In genomic region chr1:66403031-66403731, GRCh38 we compare ENCODE assay signal across 13 cellular contexts.
DNase-seq lines count a peak whose midpoint lies in the region; ATAC-seq and TF ChIP-seq lines count a peak whose summit lies in the region.
"Had no signal": no experiment of that assay in that cellular context is flagged by ENCODE, and none has a peak within 500 bp of the region (broad histone marks: within the 10 kb centered on the region; RNA-seq: fewer than 3 reads in every experiment).

No MANE protein-coding gene starts in this region.

- CTCF ChIA-PET in CD4-positive, alpha-beta memory T cell (lab: Charles Lee; ENCODE audit: partially characterized antibody): interaction anchor here (0.8 to 1.9 kb wide), 2 partner anchors 43 to 160 kb away, joined by 3 to 7 read pairs; no protein-coding TSS in a partner anchor

- no peaks in the 10 kb centered on the region for H3K9me3 Mint-ChIP-seq in CD4-positive, alpha-beta memory T cell
- H3K9me3 Mint-ChIP-seq in natural killer cell treated with Interleukin-12 subunit alpha and Interleukin-12 subunit beta and Interleukin-15 and Interleukin-18, amount 100 ng/mL, for 72 hours: peaks cover 3% of the 10 kb centered on the region

- H3K4me1 ChIP-seq in MM.1S (ENCODE audit: low read length) (peaks cover 21% of the 10 kb centered on the region), esophagus squamous epithelium (peaks cover 0 to 23% (median 14%) of the 10 kb centered on the region in 3 donors), skeletal muscle tissue (ENCODE audit: control insufficient read depth in 3 of 3, insufficient read depth in 3 of 3, low read length in 3 of 3) (peaks cover 11 to 19% (median 16%) of the 10 kb centered on the region in 3 donors)
- no peaks in the 10 kb centered on the region for H3K4me1 ChIP-seq in CD4-positive, alpha-beta memory T cell (ENCODE audit: insufficient read depth, low read length)
- H3K4me1 ChIP-seq: pancreas had no signal

- peaks cover 5 to 13% (median 8%) of the 10 kb centered on the region in 4 donors for H3K4me1 Mint-ChIP-seq in CD4-positive, alpha-beta memory T cell
- H3K4me1 Mint-ChIP-seq in natural killer cell treated with Interleukin-12 subunit alpha and Interleukin-12 subunit beta and Interleukin-15 and Interleukin-18, amount 100 ng/mL, for 72 hours (ENCODE audit: low read depth in 2 of 2): peaks cover 11 to 27% of the 10 kb centered on the region in 2 donors

- no peaks in the 10 kb centered on the region for H3K79me2 ChIP-seq in MM.1S (ENCODE audit: low read length)

- H3F3A ChIP-seq in MM.1S (ENCODE audit: insufficient read depth, low read length): 0 out of 2 replicates have a peak, but pooled peaks cover 8% of the 10 kb centered on the region

- H3K9ac ChIP-seq in MM.1S (ENCODE audit: low read length) (no peak overlapping the region), skeletal muscle tissue (ENCODE audit: low read depth in 1 of 3, low read length in 3 of 3) (no peak overlapping the region)

- no peak overlapping the region for H2AFZ ChIP-seq in MM.1S (ENCODE audit: low read length)

- ATAC-seq in natural killer cell treated with Interleukin-12 subunit alpha and Interleukin-12 subunit beta and Interleukin-15 and Interleukin-18, amount 100 ng/mL, for 72 hours: no peak
- no peak for ATAC-seq in HG03175 (IDR thresholded peaks at IDR 0.05; ENCODE audit: unreplicated experiment)

- peak overlapping the region; percentile 37; the same call in 1 of the 2 replicates for H3K4me2 ChIP-seq in MM.1S (ENCODE audit: low read depth, low read length)

- H3K4me3 ChIP-seq in GM12865 (ENCODE audit: low read depth, low read length) (no peak overlapping the region), MM.1S (ENCODE audit: low read length) (no peak overlapping the region), esophagus squamous epithelium (no peak overlapping the region), skeletal muscle tissue (ENCODE audit: low read length in 3 of 3) (no peak overlapping the region)
- no peak overlapping the region for H3K4me3 ChIP-seq in CD4-positive, alpha-beta memory T cell (ENCODE audit: low read length in 2 of 2)
- H3K4me3 ChIP-seq: lower lobe of right lung, pancreas had no signal

- no peak for TF ChIP-seq POLR2A in esophagus squamous epithelium (IDR thresholded peaks at IDR 0.05)

- peak overlapping the region in 2 of 7 donors; percentile 2 to 20 for H3K27ac Mint-ChIP-seq in CD4-positive, alpha-beta memory T cell
- H3K27ac Mint-ChIP-seq in natural killer cell treated with Interleukin-12 subunit alpha and Interleukin-12 subunit beta and Interleukin-15 and Interleukin-18, amount 100 ng/mL, for 72 hours: no peak overlapping the region

- H3K9me2 ChIP-seq in MM.1S (replicated peaks; ENCODE audit: insufficient read depth, low read length): no peaks in the 10 kb centered on the region

- WGBS in esophagus squamous epithelium, 2 donors: 75 to 85% methylated on average over 5 of the region's 5 CpGs

- H3K36me3 ChIP-seq in MM.1S (replicated peaks; ENCODE audit: insufficient read depth, low read length) (no peaks in the 10 kb centered on the region), esophagus squamous epithelium (no peaks in the 10 kb centered on the region), skeletal muscle tissue (ENCODE audit: control insufficient read depth in 3 of 3, insufficient read depth in 3 of 3, low read length in 3 of 3) (no peaks in the 10 kb centered on the region)
- no peaks in the 10 kb centered on the region for H3K36me3 ChIP-seq in CD4-positive, alpha-beta memory T cell (ENCODE audit: insufficient read depth, low read length)
- H3K36me3 ChIP-seq: lower lobe of right lung, pancreas had no signal

- no peaks in the 10 kb centered on the region for H3K36me3 Mint-ChIP-seq in CD4-positive, alpha-beta memory T cell
- peaks cover 5% of the 10 kb centered on the region for H3K36me3 Mint-ChIP-seq in natural killer cell treated with Interleukin-12 subunit alpha and Interleukin-12 subunit beta and Interleukin-15 and Interleukin-18, amount 100 ng/mL, for 72 hours

- no peaks in the 10 kb centered on the region; the same call in 1 of the 2 replicates for H3K9me3 ChIP-seq in MM.1S (replicated peaks; ENCODE audit: insufficient read depth, low read length)
- no peaks in the 10 kb centered on the region for H3K9me3 ChIP-seq in esophagus squamous epithelium
- no peaks in the 10 kb centered on the region for H3K9me3 ChIP-seq in skeletal muscle tissue (ENCODE audit: control insufficient read depth in 3 of 3, low read length in 3 of 3)
- no peaks in the 10 kb centered on the region for H3K9me3 ChIP-seq in CD4-positive, alpha-beta memory T cell (ENCODE audit: control insufficient read depth in 1 of 2, low read length in 2 of 2)
- H3K9me3 ChIP-seq: lower lobe of right lung, pancreas had no signal

- intact Hi-C loops in esophagus squamous epithelium (cut with DNase I): no loop called here
- intact Hi-C loops in CD4-positive, alpha-beta memory T cell (cut with micrococcal nuclease): no loop called here

- POLR2A ChIA-PET in CD4-positive, alpha-beta memory T cell (lab: Charles Lee; ENCODE audit: partially characterized antibody): no interaction called here

- no peaks in the 10 kb centered on the region for H4K20me1 ChIP-seq in MM.1S (ENCODE audit: insufficient read depth, low read length)

- peaks cover 0 to 1% of the 10 kb centered on the region in 2 donors for H3K27me3 Mint-ChIP-seq in CD4-positive, alpha-beta memory T cell
- peaks cover 3 to 7% of the 10 kb centered on the region in 2 donors for H3K27me3 Mint-ChIP-seq in natural killer cell treated with Interleukin-12 subunit alpha and Interleukin-12 subunit beta and Interleukin-15 and Interleukin-18, amount 100 ng/mL, for 72 hours

- DNase-seq in GM12865 (ENCODE audit: low read depth): peak; percentile 55
- DNase-seq in MM.1S: no peak
- DNase-seq in esophagus squamous epithelium (lab: John Stamatoyannopoulos, UW): no peak
- no peak for DNase-seq in SKM-1 treated with dmso at 0.1 percent for 144 hours (lab: John Stamatoyannopoulos, UW; ENCODE audit: unreplicated experiment)
- DNase-seq in CD4-positive, alpha-beta memory T cell: no peak
- DNase-seq in natural killer cell treated with Interleukin-12 subunit alpha and Interleukin-12 subunit beta and Interleukin-15 and Interleukin-18, amount 100 ng/mL, for 72 hours (ENCODE audit: low spot score): no peak
- DNase-seq: activated CD8-positive, alpha-beta memory T cell treated with anti-CD3 and anti-CD28 coated beads, Interleukin-2, amount 50 U/mL, for 48 hours; lower lobe of right lung; NCI-H345; pancreas; stimulated activated CD4-positive, alpha-beta T cell treated with anti-CD3 and anti-CD28 coated beads, Interleukin-4, amount 100 ng/mL, for 4 hours had no signal

- no peak overlapping the region for H3K4me3 Mint-ChIP-seq in CD4-positive, alpha-beta memory T cell
- H3K4me3 Mint-ChIP-seq in natural killer cell treated with Interleukin-12 subunit alpha and Interleukin-12 subunit beta and Interleukin-15 and Interleukin-18, amount 100 ng/mL, for 72 hours: no peak overlapping the region

- TF ChIP-seq CTCF in GM12865 (IDR thresholded peaks at IDR 0.05; ENCODE audit: insufficient read depth, low read depth, low read length, missing control alignments) (peak; percentile 18), MM.1S (IDR thresholded peaks at IDR 0.05; ENCODE audit: low read length) (peak; percentile 25), esophagus squamous epithelium (IDR thresholded peaks at IDR 0.05) (no peak)

- H3K27ac ChIP-seq in MM.1S (ENCODE audit: low read length) (peak overlapping the region; percentile 54; the same call in 1 of the 2 replicates), esophagus squamous epithelium (peak overlapping the region in 3 of 4 donors; percentile 1 to 68 (median 15)), skeletal muscle tissue (ENCODE audit: low read depth, low read length) (peak overlapping the region; percentile 66)
- H3K27ac ChIP-seq in CD4-positive, alpha-beta memory T cell (ENCODE audit: low read depth, low read length): no peak overlapping the region
- H3K27ac ChIP-seq: lower lobe of right lung, pancreas had no signal

- H3K27me3 ChIP-seq in MM.1S (replicated peaks; ENCODE audit: insufficient read depth, low read length) (no peaks in the 10 kb centered on the region), esophagus squamous epithelium (no peaks in the 10 kb centered on the region), skeletal muscle tissue (ENCODE audit: control insufficient read depth in 3 of 3, insufficient read depth in 3 of 3, low read length in 3 of 3) (no peaks in the 10 kb centered on the region)
- no peaks in the 10 kb centered on the region for H3K27me3 ChIP-seq in CD4-positive, alpha-beta memory T cell (ENCODE audit: insufficient read depth, low read length)
- H3K27me3 ChIP-seq: pancreas had no signal

Comparison
In these comparisons a context has a peak if more than half of its experiments do, and no peak if none do; other contexts are left out.
1. CTCF ChIP-seq: peak in GM12865 (single experiment) and MM.1S (single experiment); none in esophagus squamous epithelium (0 of 6).